ENCODE assay signal across 18 cellular contexts in the genomic region with DNA sequence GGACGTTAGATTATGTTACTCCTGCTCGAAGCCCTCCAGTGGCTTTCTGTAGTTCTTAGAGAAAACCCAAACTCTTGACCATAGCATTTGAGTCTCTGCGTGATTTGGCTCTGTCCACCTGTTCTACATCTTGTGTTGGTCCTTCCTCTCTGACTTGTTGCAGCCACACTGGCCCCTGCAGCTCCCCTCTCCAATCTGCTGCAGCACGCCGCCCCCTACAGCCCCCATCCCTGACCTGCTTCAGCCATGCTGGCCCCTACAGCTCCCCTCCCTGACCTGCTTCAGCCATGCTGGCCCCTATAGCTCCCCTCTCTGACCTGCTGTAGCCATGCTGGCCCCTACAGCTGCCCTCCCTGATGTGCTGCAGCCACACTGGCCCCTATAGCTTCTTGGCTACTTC. TPM values are rescaled to one million over a fixed set of nuclear protein-coding genes. Genes with fewer than 3 reads are reported as not detected.
DNase-seq lines count a peak whose midpoint lies in the region; ATAC-seq lines count a peak whose summit lies in the region.
"Had no signal": no experiment of that assay in that cellular context is flagged by ENCODE, and none has a peak within 500 bp of the region (broad histone marks: within the 10 kb centered on the region; RNA-seq: fewer than 3 reads in every experiment).

No MANE protein-coding gene starts in this region.

- peaks cover 95% of the 10 kb centered on the region for H3K36me3 Mint-ChIP-seq in activated T-cell treated with anti-CD3 and anti-CD28 coated beads, Interleukin-2, amount 50 U/mL, for 24 hours (ENCODE audit: low read depth)
- peaks cover 38% of the 10 kb centered on the region for H3K36me3 Mint-ChIP-seq in activated T-cell treated with anti-CD3 and anti-CD28 coated beads, Interleukin-2, amount 50 U/mL, for 4 hours (ENCODE audit: insufficient read depth)
- peaks cover 11% of the 10 kb centered on the region for H3K36me3 Mint-ChIP-seq in T-helper 17 cell (ENCODE audit: low read depth)
- peaks cover 100% of the 10 kb centered on the region for H3K36me3 Mint-ChIP-seq in stimulated activated effector memory CD8-positive, alpha-beta T cell treated with anti-CD3 and anti-CD28 coated beads, Interleukin-12 subunit alpha, Interleukin-12 subunit beta, amount 100 ng/mL, for 72 hours

- H3K27me3 Mint-ChIP-seq in activated T-cell treated with anti-CD3 and anti-CD28 coated beads, Interleukin-2, amount 50 U/mL, for 24 hours: no peaks in the 10 kb centered on the region
- no peaks in the 10 kb centered on the region for H3K27me3 Mint-ChIP-seq in activated T-cell treated with anti-CD3 and anti-CD28 coated beads, Interleukin-2, amount 50 U/mL, for 4 hours (ENCODE audit: low read depth)
- no peaks in the 10 kb centered on the region for H3K27me3 Mint-ChIP-seq in T-helper 17 cell
- H3K27me3 Mint-ChIP-seq: CD4-positive, CD25-positive, alpha-beta regulatory T cell had no signal

- ATAC-seq in activated T-cell treated with anti-CD3 and anti-CD28 coated beads, Interleukin-2, amount 50 U/mL, for 4 hours: no peak
- ATAC-seq in T-helper 17 cell (no peak), HG03196 (IDR thresholded peaks at IDR 0.05; ENCODE audit: unreplicated experiment) (no peak)
- ATAC-seq in stimulated activated effector memory CD8-positive, alpha-beta T cell treated with anti-CD3 and anti-CD28 coated beads, Interleukin-12 subunit alpha, Interleukin-12 subunit beta, amount 100 ng/mL, for 72 hours: no peak

- no peaks in the 10 kb centered on the region for H3K9me3 Mint-ChIP-seq in activated T-cell treated with anti-CD3 and anti-CD28 coated beads, Interleukin-2, amount 50 U/mL, for 24 hours
- no peaks in the 10 kb centered on the region for H3K9me3 Mint-ChIP-seq in activated T-cell treated with anti-CD3 and anti-CD28 coated beads, Interleukin-2, amount 50 U/mL, for 4 hours
- no peaks in the 10 kb centered on the region for H3K9me3 Mint-ChIP-seq in stimulated activated effector memory CD8-positive, alpha-beta T cell treated with anti-CD3 and anti-CD28 coated beads, Interleukin-12 subunit alpha, Interleukin-12 subunit beta, amount 100 ng/mL, for 72 hours
- H3K9me3 Mint-ChIP-seq: CD4-positive, CD25-positive, alpha-beta regulatory T cell had no signal

- no peak overlapping the region for H3K4me3 Mint-ChIP-seq in activated T-cell treated with anti-CD3 and anti-CD28 coated beads, Interleukin-2, amount 50 U/mL, for 24 hours
- no peak overlapping the region for H3K4me3 Mint-ChIP-seq in activated T-cell treated with anti-CD3 and anti-CD28 coated beads, Interleukin-2, amount 50 U/mL, for 4 hours
- no peak overlapping the region for H3K4me3 Mint-ChIP-seq in T-helper 17 cell
- H3K4me3 Mint-ChIP-seq in stimulated activated effector memory CD8-positive, alpha-beta T cell treated with anti-CD3 and anti-CD28 coated beads, Interleukin-12 subunit alpha, Interleukin-12 subunit beta, amount 100 ng/mL, for 72 hours: no peak overlapping the region
- H3K4me3 Mint-ChIP-seq: CD4-positive, CD25-positive, alpha-beta regulatory T cell had no signal

- DNase-seq in activated T-cell treated with anti-CD3 and anti-CD28 coated beads, Interleukin-2, amount 50 U/mL, for 24 hours: no peak
- no peak for DNase-seq in activated T-cell treated with anti-CD3 and anti-CD28 coated beads, Interleukin-2, amount 50 U/mL, for 4 hours
- DNase-seq in T-helper 17 cell: no peak
- DNase-seq in iPS DF 19.7 (ENCODE audit: low read depth, low spot score): peak; percentile 23
- DNase-seq in stimulated activated effector memory CD8-positive, alpha-beta T cell treated with anti-CD3 and anti-CD28 coated beads, Interleukin-12 subunit alpha, Interleukin-12 subunit beta, amount 100 ng/mL, for 72 hours (ENCODE audit: low spot score in 2 of 2): no peak
- DNase-seq in NCI-H2081 treated with DMSO at 0.1 percent for 48 hours (lab: John Stamatoyannopoulos, UW): no peak
- no peak for DNase-seq in activated CD4-positive, CD25-positive, alpha-beta regulatory T cell treated with anti-CD3 and anti-CD28 coated beads, Interleukin-2, amount 50 U/mL, for 72 hours
- DNase-seq: BE2C; Caco-2; CD4-positive, CD25-positive, alpha-beta regulatory T cell; MV-4-11; NCI-H1694 treated with DMSO at 0.1 percent for 48 hours; NCI-H2107; NCI-H2227 treated with DMSO at 0.1 percent for 48 hours; NCI-H524; NCI-H82; PC-9 had no signal

- no peaks in the 10 kb centered on the region for H3K9me3 ChIP-seq in T-helper 17 cell (ENCODE audit: control insufficient read depth, low read length, poor library complexity, severe bottlenecking)
- H3K9me3 ChIP-seq: BE2C, Caco-2 had no signal

- H3K4me1 Mint-ChIP-seq in activated T-cell treated with anti-CD3 and anti-CD28 coated beads, Interleukin-2, amount 50 U/mL, for 24 hours (ENCODE audit: low read depth): no peaks in the 10 kb centered on the region
- H3K4me1 Mint-ChIP-seq in activated T-cell treated with anti-CD3 and anti-CD28 coated beads, Interleukin-2, amount 50 U/mL, for 4 hours (ENCODE audit: low read depth): no peaks in the 10 kb centered on the region
- peaks cover 6% of the 10 kb centered on the region for H3K4me1 Mint-ChIP-seq in T-helper 17 cell
- no peaks in the 10 kb centered on the region for H3K4me1 Mint-ChIP-seq in stimulated activated effector memory CD8-positive, alpha-beta T cell treated with anti-CD3 and anti-CD28 coated beads, Interleukin-12 subunit alpha, Interleukin-12 subunit beta, amount 100 ng/mL, for 72 hours

- peak overlapping the region; percentile 3 for H3K27ac Mint-ChIP-seq in activated T-cell treated with anti-CD3 and anti-CD28 coated beads, Interleukin-2, amount 50 U/mL, for 24 hours
- H3K27ac Mint-ChIP-seq in T-helper 17 cell: peak overlapping the region; percentile 47
- peak overlapping the region; percentile 48 for H3K27ac Mint-ChIP-seq in stimulated activated effector memory CD8-positive, alpha-beta T cell treated with anti-CD3 and anti-CD28 coated beads, Interleukin-12 subunit alpha, Interleukin-12 subunit beta, amount 100 ng/mL, for 72 hours
- H3K27ac Mint-ChIP-seq: CD4-positive, CD25-positive, alpha-beta regulatory T cell had no signal

RNA-seq across cellular contexts. Expression of a gene that starts 29.2 kb away (rescaled TPM):
- total RNA-seq in activated T-cell treated with anti-CD3 and anti-CD28 coated beads, Interleukin-2, amount 50 U/mL, for 4 hours: 10 to 100 TPM; 47.0 to 48.7 (median 47.5) TPM
- 10 to 100 TPM; 70.1 to 77.2 TPM for total RNA-seq in T-helper 17 cell

RNA-seq across cellular contexts. Expression of a gene that starts 37.8 kb away (rescaled TPM):
- total RNA-seq in activated T-cell treated with anti-CD3 and anti-CD28 coated beads, Interleukin-2, amount 50 U/mL, for 4 hours: not detected
- under 1 TPM in 1 of 2 donors, not detected in 1; 0.22 TPM for total RNA-seq in T-helper 17 cell
- total RNA-seq: Caco-2; CD4-positive, CD25-positive, alpha-beta regulatory T cell had no signal
